1 cellular context compared by ENCODE assay signal in genomic region chr5:5352675-5353074, GRCh38.
A peak's percentile ranks its signal among the peaks of the same experiment; 100 is the strongest.
TF ChIP-seq lines count a peak whose summit lies in the region.

No MANE protein-coding gene starts in this region.

TF ChIP-seq in HEK293, 187 proteins besides CTCF, POLR2A, EP300 and RAD21 (continued from another document):
- TF ChIP-seq ZNF169 (tag by site-specific recombination; IDR thresholded peaks at IDR 0.05): 0 out of 2 replicates have a peak, but pooled peaks have one; percentile 25
- TF ChIP-seq ZNF658 (tag by site-specific recombination; IDR thresholded peaks at IDR 0.05): no peak
- TF ChIP-seq, protein P1, sequence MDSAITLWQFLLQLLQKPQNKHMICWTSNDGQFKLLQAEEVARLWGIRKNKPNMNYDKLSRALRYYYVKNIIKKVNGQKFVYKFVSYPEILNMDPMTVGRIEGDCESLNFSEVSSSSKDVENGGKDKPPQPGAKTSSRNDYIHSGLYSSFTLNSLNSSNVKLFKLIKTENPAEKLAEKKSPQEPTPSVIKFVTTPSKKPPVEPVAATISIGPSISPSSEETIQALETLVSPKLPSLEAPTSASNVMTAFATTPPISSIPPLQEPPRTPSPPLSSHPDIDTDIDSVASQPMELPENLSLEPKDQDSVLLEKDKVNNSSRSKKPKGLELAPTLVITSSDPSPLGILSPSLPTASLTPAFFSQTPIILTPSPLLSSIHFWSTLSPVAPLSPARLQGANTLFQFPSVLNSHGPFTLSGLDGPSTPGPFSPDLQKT (IDR thresholded peaks at IDR 0.05; ENCODE audit: borderline replicate concordance, low read depth, low read length): no peak
- no peak for TF ChIP-seq ZNF549 (tag by site-specific recombination; IDR thresholded peaks at IDR 0.05)
- TF ChIP-seq SCRT1 (tag by site-specific recombination; IDR thresholded peaks at IDR 0.05; ENCODE audit: borderline replicate concordance): no peak
- TF ChIP-seq ZBTB26 (tag by site-specific recombination; optimal IDR thresholded peaks at IDR 0.05): no peak
- TF ChIP-seq ZNF610 (tag by site-specific recombination; IDR thresholded peaks at IDR 0.05; ENCODE audit: borderline replicate concordance): no peak
- TF ChIP-seq EGR2 (tag by site-specific recombination; IDR thresholded peaks at IDR 0.05; ENCODE audit: low read depth): no peak; the same call in 1 of the 2 replicates
- 0 out of 2 replicates have a peak, but pooled peaks have one; percentile 31 for TF ChIP-seq ZNF747 (tag by site-specific recombination; IDR thresholded peaks at IDR 0.05)
- TF ChIP-seq ZBTB21 (tag by site-specific recombination; IDR thresholded peaks at IDR 0.05): no peak
- TF ChIP-seq ZNF16 (tag by site-specific recombination; IDR thresholded peaks at IDR 0.05; ENCODE audit: low read depth): no peak
- no peak for TF ChIP-seq ZSCAN23 (tag by site-specific recombination; IDR thresholded peaks at IDR 0.05)
- TF ChIP-seq ZSCAN16 (tag by site-specific recombination; IDR thresholded peaks at IDR 0.05): no peak
- peak; percentile 53; the same call in 1 of the 2 replicates for TF ChIP-seq ZNF18 (tag by site-specific recombination; IDR thresholded peaks at IDR 0.05)
- TF ChIP-seq ZNF792 (tag by site-specific recombination; IDR thresholded peaks at IDR 0.05): no peak
- no peak for TF ChIP-seq SP3 (tag by site-specific recombination; IDR thresholded peaks at IDR 0.05)
- TF ChIP-seq ZNF530 (tag by site-specific recombination; IDR thresholded peaks at IDR 0.05; ENCODE audit: low read depth): no peak
- no peak for TF ChIP-seq REPIN1 (tag by site-specific recombination; IDR thresholded peaks at IDR 0.05; ENCODE audit: low read depth)
- no peak for TF ChIP-seq ZFHX2 (tag by site-specific recombination; conservative IDR thresholded peaks at IDR 0.05)
- TF ChIP-seq ZNF146 (tag by site-specific recombination; IDR thresholded peaks at IDR 0.05): 0 out of 2 replicates have a peak, but pooled peaks have one; percentile 28
- TF ChIP-seq PRDM2 (tag by site-specific recombination; IDR thresholded peaks at IDR 0.05; ENCODE audit: borderline replicate concordance): 0 out of 2 replicates have a peak, but pooled peaks have one; percentile 52
- no peak for TF ChIP-seq ZNF37A (tag by site-specific recombination; IDR thresholded peaks at IDR 0.05)
- no peak for TF ChIP-seq SETDB1 (IDR thresholded peaks at IDR 0.05; ENCODE audit: insufficient read length, low read length)
- TF ChIP-seq ZNF692 (tag by site-specific recombination; IDR thresholded peaks at IDR 0.05): no peak
- TF ChIP-seq ZNF302 (tag by site-specific recombination; IDR thresholded peaks at IDR 0.05; ENCODE audit: low read depth): no peak
- no peak for TF ChIP-seq ZNF394 (tag by site-specific recombination; IDR thresholded peaks at IDR 0.05; ENCODE audit: borderline replicate concordance)
- TF ChIP-seq ZBTB48 (tag by site-specific recombination; IDR thresholded peaks at IDR 0.05): no peak
- TF ChIP-seq TSHZ1 (tag by site-specific recombination; IDR thresholded peaks at IDR 0.05; ENCODE audit: borderline replicate concordance): no peak
- no peak for TF ChIP-seq ZNF354C (tag by site-specific recombination; IDR thresholded peaks at IDR 0.05; ENCODE audit: borderline replicate concordance, low read depth)
- 0 out of 2 replicates have a peak, but pooled peaks have one; percentile 26 for TF ChIP-seq GLI4 (tag by site-specific recombination; IDR thresholded peaks at IDR 0.05)
